9 cellular contexts compared by ENCODE assay signal in the genomic region with DNA sequence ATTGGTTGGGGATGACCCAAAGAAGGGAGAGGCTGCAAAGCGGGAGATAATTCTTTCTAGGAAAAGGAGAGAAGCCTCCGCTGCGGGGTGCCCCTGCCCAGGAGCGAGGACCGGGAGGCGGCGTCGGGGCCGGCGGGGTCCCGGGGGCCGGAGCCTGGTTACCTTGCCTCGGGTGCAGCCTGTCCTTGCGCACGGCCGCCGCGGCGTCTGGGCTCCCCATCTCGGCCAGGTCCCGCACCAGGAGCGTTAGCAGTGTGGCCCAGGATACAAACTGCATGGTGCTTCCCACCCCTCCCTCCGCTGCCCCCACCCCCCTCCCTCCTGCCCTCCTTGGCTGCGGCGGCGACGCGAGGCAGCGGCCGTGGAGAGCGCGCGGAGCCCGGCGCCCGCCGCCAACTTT. TPM values are rescaled to one million over a fixed set of nuclear protein-coding genes. Genes with fewer than 3 reads are reported as not detected.
DNase-seq lines count a peak whose midpoint lies in the region; ATAC-seq, FAIRE-seq and TF ChIP-seq lines count a peak whose summit lies in the region.
"Had no signal": no experiment of that assay in that cellular context is flagged by ENCODE, and none has a peak within 500 bp of the region (broad histone marks: within the 10 kb centered on the region; RNA-seq: fewer than 3 reads in every experiment).

No MANE protein-coding gene starts in this region.

- CTCF ChIA-PET in endothelial cell of umbilical vein (lab: Charles Lee): interaction anchor here (1.0 to 1.9 kb wide), 8 partner anchors 36 to 483 kb away, joined by 4 to 10 read pairs (median 5); no protein-coding TSS in a partner anchor
- CTCF ChIA-PET in CD4-positive, alpha-beta memory T cell (lab: Charles Lee; ENCODE audit: partially characterized antibody): no interaction called here
- CTCF ChIA-PET in CD4-positive, alpha-beta T cell (lab: Charles Lee): no interaction called here

- H4K5ac ChIP-seq in mesendoderm (ENCODE audit: low read length): no peak overlapping the region

- H3K9me1 ChIP-seq in endothelial cell of umbilical vein (replicated peaks; ENCODE audit: control insufficient read depth, extremely low read depth, insufficient read depth, low read length): no peaks in the 10 kb centered on the region

- DNase-seq in endothelial cell of umbilical vein (ENCODE audit: low read depth, low spot score) (peak; percentile 16), mesendoderm (no peak), DMS114 treated with DMSO at 0.1 percent for 48 hours (lab: John Stamatoyannopoulos, UW; ENCODE audit: unreplicated experiment) (no peak), NCI-H524 (lab: John Stamatoyannopoulos, UW) (no peak)
- no peak for DNase-seq in CD4-positive, alpha-beta memory T cell
- DNase-seq in CD4-positive, alpha-beta T cell: no peak

- H3K36me3 ChIP-seq in KMS-11 (ENCODE audit: insufficient read depth) (no peaks in the 10 kb centered on the region), endothelial cell of umbilical vein (ENCODE audit: control insufficient read depth in 2 of 2, extremely low read depth in 1 of 2, insufficient read depth in 2 of 2, low read length in 2 of 2) (no peaks in the 10 kb centered on the region), mesendoderm (ENCODE audit: control insufficient read depth, insufficient read depth, low read length) (no peaks in the 10 kb centered on the region)
- H3K36me3 ChIP-seq in CD4-positive, alpha-beta memory T cell (ENCODE audit: insufficient read depth, low read length): no peaks in the 10 kb centered on the region

- dilution Hi-C loops in endothelial cell of umbilical vein (cut with MboI; ENCODE audit: extremely low pct_ligation_motif_present, low sequenced_read_pairs): no loop called here

- no CpG with 5 or more reads among the region's 37 CpGs for WGBS in mesendoderm (ENCODE audit: extremely low coverage, insufficient coverage, low lambda C conversion rate)

- H3K18ac ChIP-seq in mesendoderm (ENCODE audit: low read length): peak overlapping the region; percentile 94

- H3K4me2 ChIP-seq in KMS-11 (peak overlapping the region; percentile 80; the same call in 1 of the 2 replicates), endothelial cell of umbilical vein (ENCODE audit: insufficient read depth, low read length) (peak overlapping the region; percentile 94), mesendoderm (ENCODE audit: low read length) (peak overlapping the region; percentile 77)

- FAIRE-seq in endothelial cell of umbilical vein (lab: Jason Lieb, UNC): no peak

- H3K9me3 ChIP-seq in endothelial cell of umbilical vein (replicated peaks; ENCODE audit: control insufficient read depth, insufficient read depth, low read length): no peaks in the 10 kb centered on the region
- H3K9me3 ChIP-seq in CD4-positive, alpha-beta memory T cell (ENCODE audit: control insufficient read depth in 1 of 2, low read length in 2 of 2): no peaks in the 10 kb centered on the region
- H3K9me3 ChIP-seq in CD4-positive, alpha-beta T cell (ENCODE audit: control insufficient read depth, low read length): no peaks in the 10 kb centered on the region

- TF ChIP-seq POLR2A in endothelial cell of umbilical vein (IDR thresholded peaks at IDR 0.05; ENCODE audit: low read depth, low read length): no peak

- H2AK5ac ChIP-seq in mesendoderm (ENCODE audit: low read length): no peak overlapping the region

- H3K27ac ChIP-seq in KMS-11 (no peak overlapping the region), endothelial cell of umbilical vein (ENCODE audit: insufficient read depth, low read depth, low read length) (peak overlapping the region; percentile 84), mesendoderm (ENCODE audit: low read depth, low read length) (peak overlapping the region; percentile 74), temporal lobe (ENCODE audit: low read depth, low read length) (peak overlapping the region; percentile 90)
- no peak overlapping the region for H3K27ac ChIP-seq in CD4-positive, alpha-beta memory T cell (ENCODE audit: low read depth, low read length)
- no peak overlapping the region for H3K27ac ChIP-seq in CD4-positive, alpha-beta T cell (ENCODE audit: low read depth, low read length)

- no TSS peak for BruUV-seq in endothelial cell of umbilical vein (replicated peaks; lab: Mats Ljungman, UMichigan)

- H3K27me3 ChIP-seq in KMS-11 (ENCODE audit: insufficient read depth, low read depth): no peaks in the 10 kb centered on the region
- no peaks in the 10 kb centered on the region for H3K27me3 ChIP-seq in endothelial cell of umbilical vein (ENCODE audit: control insufficient read depth in 2 of 2, insufficient read depth in 2 of 2, low read length in 2 of 2)
- peaks cover 11% of the 10 kb centered on the region for H3K27me3 ChIP-seq in mesendoderm (ENCODE audit: insufficient read depth, low read length, poor library complexity)
- peaks cover 4% of the 10 kb centered on the region for H3K27me3 ChIP-seq in CD4-positive, alpha-beta memory T cell (ENCODE audit: insufficient read depth, low read length)
- H3K27me3 ChIP-seq in CD4-positive, alpha-beta T cell (ENCODE audit: control insufficient read depth, insufficient read depth, low read length): peaks cover 60% of the 10 kb centered on the region

- H3K27me3 Mint-ChIP-seq in CD4-positive, alpha-beta memory T cell: peaks cover 27 to 28% of the 10 kb centered on the region in 2 donors
- peaks cover 74% of the 10 kb centered on the region for H3K27me3 Mint-ChIP-seq in CD4-positive, alpha-beta T cell

- H2BK120ac ChIP-seq in mesendoderm (ENCODE audit: low read depth, low read length): peak overlapping the region; percentile 32

- H2BK15ac ChIP-seq in mesendoderm (replicated peaks; ENCODE audit: low read depth): no peak overlapping the region

- H2AFZ ChIP-seq in KMS-11 (ENCODE audit: low read depth): peak overlapping the region; percentile 93; the same call in 1 of the 2 replicates
- peak overlapping the region; percentile 59 for H2AFZ ChIP-seq in endothelial cell of umbilical vein (ENCODE audit: low read depth, low read length)

- H3K23ac ChIP-seq in mesendoderm (ENCODE audit: low read length): no peak overlapping the region

- H4K8ac ChIP-seq in mesendoderm (ENCODE audit: low read depth, low read length): no peak overlapping the region

- peaks cover 0 to 3% (median 0%) of the 10 kb centered on the region in 8 donors for H3K9me3 Mint-ChIP-seq in CD4-positive, alpha-beta memory T cell
- H3K9me3 Mint-ChIP-seq in CD4-positive, alpha-beta T cell: no peaks in the 10 kb centered on the region

- H4K20me1 ChIP-seq in KMS-11 (ENCODE audit: insufficient read depth) (no peaks in the 10 kb centered on the region), endothelial cell of umbilical vein (replicated peaks; ENCODE audit: control insufficient read depth, extremely low read depth, insufficient read depth, low read length) (no peaks in the 10 kb centered on the region)

- no peaks in the 10 kb centered on the region for H3K36me3 Mint-ChIP-seq in CD4-positive, alpha-beta memory T cell
- H3K36me3 Mint-ChIP-seq in CD4-positive, alpha-beta T cell (ENCODE audit: low read depth): no peaks in the 10 kb centered on the region

- ATAC-seq in CD4-positive, alpha-beta T cell (ENCODE audit: poor library complexity): no peak

- H3K4me3 ChIP-seq in KMS-11 (IDR thresholded peaks at IDR 0.05; ENCODE audit: insufficient read depth, low read depth, low read length) (no peak overlapping the region), endothelial cell of umbilical vein (replicated peaks in 1 of 3; ENCODE audit: insufficient read depth in 1 of 3, low read depth in 1 of 3, low read length in 3 of 3) (peak overlapping the region; percentile 61 to 89 (median 88)), mesendoderm (ENCODE audit: low read length) (peak overlapping the region; percentile 59)
- no peak overlapping the region for H3K4me3 ChIP-seq in CD4-positive, alpha-beta memory T cell (ENCODE audit: low read length in 2 of 2)

- H3K4me1 ChIP-seq in KMS-11 (ENCODE audit: low read depth, poor library complexity, severe bottlenecking) (no peaks in the 10 kb centered on the region), endothelial cell of umbilical vein (ENCODE audit: control insufficient read depth, extremely low read depth, insufficient read depth, low read length) (peaks cover 21% of the 10 kb centered on the region), mesendoderm (ENCODE audit: control insufficient read depth, low read depth, low read length) (no peaks in the 10 kb centered on the region)
- H3K4me1 ChIP-seq in CD4-positive, alpha-beta memory T cell (ENCODE audit: insufficient read depth, low read length): no peaks in the 10 kb centered on the region

- H3K79me2 ChIP-seq in KMS-11 (ENCODE audit: insufficient read depth, low read depth) (no peaks in the 10 kb centered on the region), endothelial cell of umbilical vein (ENCODE audit: control insufficient read depth, insufficient read depth, low read length) (peaks cover 30% of the 10 kb centered on the region), mesendoderm (ENCODE audit: control insufficient read depth, insufficient read depth, low read length) (no peaks in the 10 kb centered on the region)

- no peak overlapping the region for H3K4ac ChIP-seq in mesendoderm (ENCODE audit: low read depth, low read length)

- H3K79me1 ChIP-seq in mesendoderm (ENCODE audit: low read length): no peaks in the 10 kb centered on the region

- TF ChIP-seq CTCF in KMS-11 (conservative IDR thresholded peaks at IDR 0.05; ENCODE audit: low read depth, low read length) (no peak), endothelial cell of umbilical vein (IDR thresholded peaks at IDR 0.05; ENCODE audit: extremely low read depth in 1 of 2, insufficient read depth in 1 of 2, low read depth in 1 of 2, low read length in 2 of 2) (no peak)
- no peak for TF ChIP-seq CTCF in CD4-positive, alpha-beta T cell (IDR thresholded peaks at IDR 0.05)

- H3K56ac ChIP-seq in mesendoderm (ENCODE audit: low read length): peak overlapping the region; percentile 93

- no peak overlapping the region for H2BK5ac ChIP-seq in mesendoderm (ENCODE audit: low read length)

- intact Hi-C loops in endothelial cell of umbilical vein (cut with micrococcal nuclease): loop anchor here (5.0 to 10.0 kb wide), 4 partner anchors 220 to 750 kb away; no protein-coding TSS in a partner anchor
- intact Hi-C loops in CD4-positive, alpha-beta memory T cell (cut with micrococcal nuclease): no loop called here
- intact Hi-C loops in CD4-positive, alpha-beta T cell (cut with DNase I, micrococcal nuclease): no loop called here

- H3K27ac Mint-ChIP-seq in CD4-positive, alpha-beta memory T cell: no peak overlapping the region
- H3K27ac Mint-ChIP-seq in CD4-positive, alpha-beta T cell: no peak overlapping the region

- H3K9ac ChIP-seq in KMS-11 (no peak overlapping the region), endothelial cell of umbilical vein (replicated peaks; ENCODE audit: extremely low read depth, insufficient read depth, low read length) (peak overlapping the region; percentile 86), mesendoderm (ENCODE audit: low read length) (peak overlapping the region; percentile 79)

- POLR2A ChIA-PET in endothelial cell of umbilical vein (lab: Charles Lee): interaction anchor here (0.7 kb wide), 1 partner anchor 185 kb away, joined by 3 read pairs; no protein-coding TSS in a partner anchor
- POLR2A ChIA-PET in CD4-positive, alpha-beta memory T cell (lab: Charles Lee; ENCODE audit: partially characterized antibody): no interaction called here
- POLR2A ChIA-PET in CD4-positive, alpha-beta T cell (lab: Charles Lee): no interaction called here

- H3K4me3 Mint-ChIP-seq in CD4-positive, alpha-beta memory T cell: no peak overlapping the region
- H3K4me3 Mint-ChIP-seq in CD4-positive, alpha-beta T cell: no peak overlapping the region

- peaks cover 4 to 16% (median 9%) of the 10 kb centered on the region in 4 donors for H3K4me1 Mint-ChIP-seq in CD4-positive, alpha-beta memory T cell
- peaks cover 10% of the 10 kb centered on the region for H3K4me1 Mint-ChIP-seq in CD4-positive, alpha-beta T cell (ENCODE audit: low read depth)

RNA-seq across cellular contexts. Expression of a gene that starts 0.4 kb away (rescaled TPM):
- 22.6 and 23.9 TPM in 2 replicates for total RNA-seq in endothelial cell of umbilical vein
- polyA plus RNA-seq in endothelial cell of umbilical vein: 5.1 and 6.5 TPM in 2 replicates
- 5.9 and 7.8 TPM in 2 replicates for polyA plus RNA-seq in endothelial cell of umbilical vein (2011; cell fraction: cytosol; rRNA removed)
- 25.5 and 28.4 TPM in 2 replicates for polyA plus RNA-seq in endothelial cell of umbilical vein (2011; cell fraction: nucleus; rRNA removed)
- polyA plus RNA-seq in endothelial cell of umbilical vein (2012): 6.1 and 10.8 TPM in 2 replicates
- polyA minus RNA-seq in endothelial cell of umbilical vein: 27.9 and 37.5 TPM in 2 replicates
- not detected for polyA minus RNA-seq in endothelial cell of umbilical vein (2011; cell fraction: cytosol; rRNA and poly(A)+ RNA removed)
- 66.5 and 106 TPM in 2 replicates for polyA minus RNA-seq in endothelial cell of umbilical vein (2011; cell fraction: nucleus; rRNA and poly(A)+ RNA removed)
- 0.84 TPM for polyA plus RNA-seq in mesendoderm (2013, experiment 1 of 2)
- 0.67 TPM for polyA plus RNA-seq in mesendoderm (2013, experiment 2 of 2)
- 20.7 TPM for total RNA-seq in temporal lobe
- not detected for total RNA-seq in CD4-positive, alpha-beta memory T cell
- not detected for polyA plus RNA-seq in CD4-positive, alpha-beta memory T cell
- total RNA-seq in CD4-positive, alpha-beta T cell: not detected
- total RNA-seq: SK-MEL-5 had no signal

Comparison
In these comparisons a context has a peak if more than half of its experiments do, and no peak if none do; other contexts are left out.
1. H3K27ac ChIP-seq: peak in endothelial cell of umbilical vein (single experiment), mesendoderm (single experiment) and temporal lobe (single experiment); none in KMS-11 (single experiment), CD4-positive, alpha-beta memory T cell (single experiment) and CD4-positive, alpha-beta T cell (single experiment).
2. H3K4me3 ChIP-seq: peak in endothelial cell of umbilical vein (3 of 3) and mesendoderm (single experiment); none in KMS-11 (single experiment) and CD4-positive, alpha-beta memory T cell (0 of 2).
3. RNA of a gene that starts 0.4 kb away (total RNA-seq): 22.6 to 23.9 TPM in endothelial cell of umbilical vein and 20.7 TPM in temporal lobe (single experiment); not detected in CD4-positive, alpha-beta memory T cell and not detected in CD4-positive, alpha-beta T cell; every median in the first group is over 10 times any median in the second.
4. Peak in every context shown above with its lines, with median percentiles within 50 percentile points of each other: H3K4me2 ChIP-seq.